In genomic region chr22:46835288-46835687, GRCh38 we compare ENCODE assay signal across 19 cellular contexts.
"Had no signal": no experiment of that assay in that cellular context is flagged by ENCODE, and none has a peak within 500 bp of the region (broad histone marks: within the 10 kb centered on the region; RNA-seq: fewer than 3 reads in every experiment).

No MANE protein-coding gene starts in this region.

- H3K9me3 ChIP-seq: colonic mucosa had no signal

- ATAC-seq: effector memory CD8-positive, alpha-beta T cell; foreskin keratinocyte; gastroesophageal sphincter; heart left ventricle; left cardiac atrium; left lung; left ventricle myocardium superior; lower lobe of right lung; mucosa of descending colon had no signal

- H3K4me3 Mint-ChIP-seq: dendritic cell treated with granulocyte-macrophage colony-stimulating factor and Interleukin-4, amounts not matched to agents 40 ng/mL and 50 ng/mL, for 4 days; effector memory CD8-positive, alpha-beta T cell; mesothelial cell of epicardium; naive B cell had no signal

- H2AFZ ChIP-seq: hepatocyte had no signal

- H3K4me2 ChIP-seq: hepatocyte had no signal

- H3K27me3 ChIP-seq: colonic mucosa, esophagus muscularis mucosa, foreskin keratinocyte, gastroesophageal sphincter, heart left ventricle, hepatocyte, left lung had no signal

- H3K27me3 Mint-ChIP-seq: dendritic cell treated with granulocyte-macrophage colony-stimulating factor and Interleukin-4, amounts not matched to agents 40 ng/mL and 50 ng/mL, for 4 days; effector memory CD8-positive, alpha-beta T cell; naive B cell had no signal

- H3K36me3 ChIP-seq: colonic mucosa, esophagus muscularis mucosa, gastroesophageal sphincter, left lung, lower lobe of right lung had no signal

- DNase-seq: colonic mucosa; cortex of kidney; effector CD8-positive, alpha-beta T cell; effector memory CD8-positive, alpha-beta T cell; foreskin keratinocyte; heart left ventricle; hypothalamus; left cardiac atrium; left lung; left ventricle myocardium superior; lower lobe of right lung; mesenchymal stem cell; mucosa of descending colon; naive B cell had no signal

- H3K4me1 ChIP-seq: colonic mucosa had no signal

- H3K27ac Mint-ChIP-seq: dendritic cell treated with granulocyte-macrophage colony-stimulating factor and Interleukin-4, amounts not matched to agents 40 ng/mL and 50 ng/mL, for 4 days; effector memory CD8-positive, alpha-beta T cell; mesothelial cell of epicardium had no signal

- H3K27ac ChIP-seq: colonic mucosa, esophagus muscularis mucosa, foreskin keratinocyte, gastroesophageal sphincter, hepatocyte, left lung, lower lobe of right lung had no signal

- H3K4me3 ChIP-seq: colonic mucosa, esophagus muscularis mucosa, gastroesophageal sphincter, heart left ventricle, hepatocyte, left lung, lower lobe of right lung, mucosa of descending colon had no signal
